ENCODE assay signal across 27 cellular contexts in the genomic region with DNA sequence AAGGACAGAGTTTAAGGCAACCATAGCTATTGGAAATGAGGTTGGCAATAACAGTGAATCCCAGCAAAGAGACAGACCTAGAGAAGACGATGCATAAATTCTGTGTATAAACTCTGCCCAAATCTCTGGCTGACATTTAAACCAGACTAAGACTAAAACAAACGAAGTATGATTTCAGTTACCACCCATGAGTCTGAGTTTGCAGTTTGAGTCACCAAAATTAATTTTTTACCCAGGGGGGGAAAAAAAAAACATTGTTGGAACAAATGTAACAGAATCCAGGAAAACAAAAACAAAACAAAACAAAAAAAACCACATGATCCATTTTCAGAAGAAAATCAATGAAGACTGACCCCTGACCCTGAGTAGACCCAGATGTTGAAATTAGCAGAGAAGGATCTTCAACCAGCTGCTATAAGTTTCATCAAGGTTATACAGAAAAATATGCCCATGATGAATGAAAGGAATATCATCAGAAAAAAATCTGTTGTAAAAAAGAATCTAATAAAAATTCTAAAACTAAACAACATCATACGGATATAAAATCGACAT.
"Had no signal": no experiment of that assay in that cellular context is flagged by ENCODE, and none has a peak within 500 bp of the region (broad histone marks: within the 10 kb centered on the region; RNA-seq: fewer than 3 reads in every experiment).

No MANE protein-coding gene starts in this region.

- H3K27me3 ChIP-seq: heart right ventricle, pancreas, suprapubic skin, transverse colon, upper lobe of right lung, uterus had no signal

- H3K9me3 ChIP-seq: heart right ventricle, left ventricle myocardium inferior, lower lobe of right lung, pancreas, suprapubic skin, transverse colon, upper lobe of right lung, uterus had no signal

- H3K4me2 ChIP-seq: smooth muscle cell had no signal

- H3K36me3 ChIP-seq: heart right ventricle, left ventricle myocardium inferior, lower lobe of right lung, pancreas, suprapubic skin, transverse colon, upper lobe of right lung had no signal

- ATAC-seq: effector memory CD8-positive, alpha-beta T cell; heart right ventricle; left colon; lower lobe of right lung; natural killer cell; pancreas; sciatic nerve; stimulated activated naive CD8-positive, alpha-beta T cell treated with anti-CD3 and anti-CD28 coated beads, Interleukin-15, amount 100 ng/mL, for 72 hours; upper lobe of right lung had no signal

- H3K4me3 ChIP-seq: heart right ventricle, left ventricle myocardium inferior, lower lobe of right lung, pancreas, smooth muscle cell, suprapubic skin, transverse colon, upper lobe of right lung, uterus had no signal

- FAIRE-seq: endometrium, islet of Langerhans, pancreas had no signal

- DNase-seq: cortex of kidney; effector memory CD8-positive, alpha-beta T cell; erythroblast; foreskin melanocyte; glutamatergic neuron; heart right ventricle; hippocampal formation; left colon; left ventricle myocardium inferior; lower lobe of right lung; natural killer cell; occipital lobe; pancreas; stimulated activated CD4-positive, alpha-beta T cell treated with anti-CD3 and anti-CD28 coated beads, Interleukin-12 subunit alpha, Interleukin-12 subunit beta, amount 100 ng/mL, for 4 hours; stimulated activated CD4-positive, alpha-beta T cell treated with anti-CD3 and anti-CD28 coated beads, Interleukin-1b, Interleukin-23, amount 100 ng/mL, for 48 hours; stimulated activated CD4-positive, alpha-beta T cell treated with anti-CD3 and anti-CD28 coated beads, Interleukin-4, amount 100 ng/mL, for 1 hour; stimulated activated CD8-positive, alpha-beta memory T cell treated with anti-CD3 and anti-CD28 coated beads, Interleukin-4, amount 100 ng/mL, for 48 hours; stimulated activated naive CD4-positive, alpha-beta T cell; stimulated activated naive CD8-positive, alpha-beta T cell treated with anti-CD3 and anti-CD28 coated beads, Interleukin-15, amount 100 ng/mL, for 72 hours; transverse colon; upper lobe of right lung; uterus had no signal

- H3K27ac ChIP-seq: heart right ventricle, left ventricle myocardium inferior, lower lobe of right lung, pancreas, suprapubic skin, transverse colon, upper lobe of right lung, uterus had no signal

- H3K4me1 ChIP-seq: heart right ventricle, left ventricle myocardium inferior, lower lobe of right lung, suprapubic skin, transverse colon, upper lobe of right lung, uterus had no signal
